Comparison of ENCODE assay signal across 8 cellular contexts in genomic region chr5:140700177-140701144, GRCh38. TPM values are rescaled to one million over a fixed set of nuclear protein-coding genes. Genes with fewer than 3 reads are reported as not detected.
DNase-seq lines count a peak whose midpoint lies in the region; ATAC-seq and TF ChIP-seq lines count a peak whose summit lies in the region.

Gene ZMAT2 (plus strand): TSS chr5:140700447. CDS start chr5:140700461, 14 bp downstream.

- intact Hi-C loops in mammary epithelial cell (cut with micrococcal nuclease), result no loop called here

- peak within 1 kb of the TSS; percentile 86 for H3K4me2 ChIP-seq in mammary epithelial cell (ENCODE audit: insufficient read depth, low read depth, low read length)

- peaks cover 7% of the 10 kb centered on the region for H3K4me1 ChIP-seq in mammary epithelial cell (ENCODE audit: insufficient read depth, low read length)
- 0 out of 2 replicates have a peak, but pooled peaks cover 4% of the 10 kb centered on the region for H3K4me1 ChIP-seq in iPS-20b (ENCODE audit: insufficient read depth, low read length)

- dilution Hi-C loops in mammary epithelial cell (cut with HindIII; ENCODE audit: low sequenced_read_pairs), result no loop called here

- H3K79me2 ChIP-seq in mammary epithelial cell (ENCODE audit: insufficient read depth, low read length), result peaks cover 30% of the 10 kb centered on the region

- in situ Hi-C loops in ACHN (cut with HindIII; ENCODE audit: low pct_ligation_motif_present, low pct_unique_long_range_greater_than_20kb, low sequenced_read_pairs), result no loop called here
- in situ Hi-C loops in mammary epithelial cell (cut with MboI; ENCODE audit: low sequenced_read_pairs in 2 of 2), result no loop called here

- H3K9ac ChIP-seq in mammary epithelial cell (ENCODE audit: insufficient read depth, low read length) (peak within 1 kb of the TSS; percentile 84), iPS-20b (ENCODE audit: low read depth, low read length) (peak within 1 kb of the TSS; percentile 90)

- CTCF ChIA-PET in mammary epithelial cell (lab: Charles Lee; ENCODE audit: low non-redundant PET), result interaction anchor here (0.7 kb wide), 1 partner anchor 20 kb away, joined by 3 read pairs; no protein-coding TSS in a partner anchor

- no peaks in the 10 kb centered on the region for H4K20me1 ChIP-seq in mammary epithelial cell (ENCODE audit: insufficient read depth, low read length)

- H3K4me3 ChIP-seq in WERI-Rb-1 (ENCODE audit: low read depth, low read length) (peak within 1 kb of the TSS; percentile 81), mammary epithelial cell (replicated peaks in 1 of 3; ENCODE audit: insufficient read depth in 1 of 3, low read depth in 2 of 3, low read length in 3 of 3) (peak within 1 kb of the TSS; percentile 48 to 89 (median 77)), iPS-20b (ENCODE audit: low read length) (peak within 1 kb of the TSS; percentile 91), skin epidermis (peak within 1 kb of the TSS; percentile 59 to 89 (median 73))

- peak within 1 kb of the TSS; percentile 79 for H2AFZ ChIP-seq in mammary epithelial cell (ENCODE audit: low read depth, low read length)

- H3K36me3 ChIP-seq in WERI-Rb-1, result peaks cover 90% of the 10 kb centered on the region
- H3K36me3 ChIP-seq in mammary epithelial cell (ENCODE audit: insufficient read depth, low read length), result peaks cover 34% of the 10 kb centered on the region
- H3K36me3 ChIP-seq in iPS-20b (ENCODE audit: insufficient read depth, low read depth, low read length), result peaks cover 79% of the 10 kb centered on the region

- 2% methylated on average over 44 of the region's 44 CpGs for WGBS in mammary epithelial cell (ENCODE audit: low coverage, missing lambda C conversion rate)

- H3K27me3 ChIP-seq in WERI-Rb-1 (ENCODE audit: insufficient read depth, low read depth, severe bottlenecking) (no peaks in the 10 kb centered on the region), mammary epithelial cell (ENCODE audit: insufficient read depth, low read length) (no peaks in the 10 kb centered on the region), iPS-20b (ENCODE audit: insufficient read depth, low read length) (no peaks in the 10 kb centered on the region)

- no peaks in the 10 kb centered on the region for H3K9me3 ChIP-seq in WERI-Rb-1 (ENCODE audit: severe bottlenecking)
- H3K9me3 ChIP-seq in mammary epithelial cell (replicated peaks; ENCODE audit: insufficient read depth, low read length), result no peaks in the 10 kb centered on the region
- H3K9me3 ChIP-seq in iPS-20b (ENCODE audit: insufficient read depth, low read depth, low read length), result no peaks in the 10 kb centered on the region

- BruUV-seq in mammary epithelial cell (replicated peaks; lab: Mats Ljungman, UMichigan), result TSS peak; percentile 52

- ATAC-seq in GM18873 (IDR thresholded peaks at IDR 0.05; ENCODE audit: low FRiP score, unreplicated experiment) (peak; percentile 92), HG03139 (IDR thresholded peaks at IDR 0.05; ENCODE audit: unreplicated experiment) (peak; percentile 96)

- TF ChIP-seq CTCF in WERI-Rb-1 (IDR thresholded peaks at IDR 0.05; ENCODE audit: low read depth, low read length) (no peak), mammary epithelial cell (conservative IDR thresholded peaks at IDR 0.05 in 1 of 2, IDR thresholded peaks at IDR 0.05 in 1 of 2; ENCODE audit: extremely low read depth in 1 of 2, insufficient read depth in 1 of 2, low read depth in 1 of 2, low read length in 2 of 2) (no peak)

- DNase-seq in ACHN (peak; percentile 97), NCI-H2227 (lab: John Stamatoyannopoulos, UW; ENCODE audit: unreplicated experiment) (peak; percentile 95), WERI-Rb-1 (peak; percentile 94), mammary epithelial cell (peak; percentile 96)

- peak within 1 kb of the TSS; percentile 71 for H3K27ac ChIP-seq in WERI-Rb-1
- peak within 1 kb of the TSS; percentile 67 for H3K27ac ChIP-seq in mammary epithelial cell (ENCODE audit: insufficient read depth, low read depth, low read length)
- peak within 1 kb of the TSS; percentile 28 for H3K27ac ChIP-seq in iPS-20b (ENCODE audit: low read length)
- H3K27ac ChIP-seq in skin epidermis, result peak within 1 kb of the TSS; percentile 39 to 85 (median 74)

RNA-seq across cellular contexts. Expression of gene ZMAT2, which starts in this region (rescaled TPM):
- 10 to 100 TPM; 25.8 to 44.5 TPM for total RNA-seq in mammary epithelial cell
- 32.1 TPM for polyA plus RNA-seq in mammary epithelial cell
- polyA minus RNA-seq in mammary epithelial cell, result 34.1 TPM

Comparison
In these comparisons a context has a peak if more than half of its experiments do, and no peak if none do; other contexts are left out.
1. Peak in every context shown above with its lines: DNase-seq, ATAC-seq, H3K4me3 ChIP-seq and H3K27ac ChIP-seq.